9 cellular contexts compared by ENCODE assay signal in genomic region chr17:6069611-6070279, GRCh38. TPM values are rescaled to one million over a fixed set of nuclear protein-coding genes. Genes with fewer than 3 reads are reported as not detected.
A peak's percentile ranks its signal among the peaks of the same experiment; 100 is the strongest.
DNase-seq lines count a peak whose midpoint lies in the region; FAIRE-seq and TF ChIP-seq lines count a peak whose summit lies in the region.
"Had no signal": no experiment of that assay in that cellular context is flagged by ENCODE, and none has a peak within 500 bp of the region (broad histone marks: within the 10 kb centered on the region; RNA-seq: fewer than 3 reads in every experiment).

No MANE protein-coding gene starts in this region.

- peak; percentile 10 for DNase-seq in stimulated activated CD4-positive, alpha-beta T cell treated with anti-CD3 and anti-CD28 coated beads, Interleukin-4, amount 100 ng/mL, for 1 hour
- DNase-seq in stimulated activated CD4-positive, alpha-beta T cell treated with anti-CD3 and anti-CD28 coated beads, Interleukin-4, amount 100 ng/mL, for 24 hours, result no peak
- DNase-seq in ecto neural progenitor cell (ENCODE audit: low spot score) (peak; percentile 71), urothelium cell line (ENCODE audit: low spot score) (peak; percentile 10), Peyer's patch (no peak), GM19239 (ENCODE audit: insufficient read length, low spot score) (no peak), AML-193 (lab: John Stamatoyannopoulos, UW) (no peak)
- DNase-seq: amniotic stem cell had no signal

- peak overlapping the region in 1 of 2 donors; percentile 13 for H3K9ac ChIP-seq in mucosa of rectum (ENCODE audit: low read depth in 1 of 2, low read length in 2 of 2)

- FAIRE-seq in urothelium cell line (lab: Jason Lieb, UNC) (peak; percentile 58), GM19239 (lab: Jason Lieb, UNC) (no peak)

- H3K9me3 ChIP-seq in mucosa of rectum (ENCODE audit: control insufficient read depth in 2 of 2, low read length in 2 of 2), result no peaks in the 10 kb centered on the region
- H3K9me3 ChIP-seq in Peyer's patch, result no peaks in the 10 kb centered on the region

- H3K36me3 ChIP-seq in mucosa of rectum (ENCODE audit: control insufficient read depth in 2 of 2, insufficient read depth in 2 of 2, low read length in 2 of 2) (no peaks in the 10 kb centered on the region), Peyer's patch (no peaks in the 10 kb centered on the region)

- H3K4me3 ChIP-seq in mucosa of rectum (ENCODE audit: low read length in 2 of 2), result peak overlapping the region; percentile 30 to 65
- H3K4me3 ChIP-seq in Peyer's patch, result peak overlapping the region in 2 of 4 donors; percentile 43 to 87

- TF ChIP-seq CTCF in Peyer's patch (IDR thresholded peaks at IDR 0.05), result no peak

- H3K27me3 ChIP-seq in mucosa of rectum (ENCODE audit: control insufficient read depth in 2 of 2, insufficient read depth in 2 of 2, low read length in 2 of 2), result peaks cover 18 to 20% of the 10 kb centered on the region in 2 donors
- H3K27me3 ChIP-seq in Peyer's patch, result no peaks in the 10 kb centered on the region

- H3K4me1 ChIP-seq in mucosa of rectum (ENCODE audit: control insufficient read depth in 2 of 2, insufficient read depth in 2 of 2, low read length in 2 of 2), result peaks cover 3 to 9% of the 10 kb centered on the region in 2 donors
- H3K4me1 ChIP-seq in Peyer's patch, result no peaks in the 10 kb centered on the region

- no peak for TF ChIP-seq POLR2A in Peyer's patch (IDR thresholded peaks at IDR 0.05)

- peak overlapping the region in 1 of 2 donors; percentile 43 for H3K27ac ChIP-seq in mucosa of rectum (ENCODE audit: low read depth in 2 of 2, low read length in 2 of 2)
- H3K27ac ChIP-seq in Peyer's patch, result peak overlapping the region in 1 of 4 donors; percentile 52

RNA-seq across cellular contexts. Expression of gene WSCD1, which starts 0.4 kb away (rescaled TPM):
- total RNA-seq in Peyer's patch, result 10 to 100 TPM in 3 of 4 donors, 1 to 10 TPM in 1; 5.8 to 47.3 (median 42.9) TPM

Comparison
In these comparisons a context has a peak if more than half of its experiments do, and no peak if none do; other contexts are left out.
1. DNase-seq: peak in stimulated activated CD4-positive, alpha-beta T cell treated with anti-CD3 and anti-CD28 coated beads, Interleukin-4, amount 100 ng/mL, for 1 hour (single experiment), ecto neural progenitor cell (single experiment) and urothelium cell line (single experiment); none in stimulated activated CD4-positive, alpha-beta T cell treated with anti-CD3 and anti-CD28 coated beads, Interleukin-4, amount 100 ng/mL, for 24 hours (single experiment), Peyer's patch (0 of 3), GM19239 (single experiment) and AML-193 (0 of 2).